Comparison of ENCODE assay signal across 9 cellular contexts in the genomic region with DNA sequence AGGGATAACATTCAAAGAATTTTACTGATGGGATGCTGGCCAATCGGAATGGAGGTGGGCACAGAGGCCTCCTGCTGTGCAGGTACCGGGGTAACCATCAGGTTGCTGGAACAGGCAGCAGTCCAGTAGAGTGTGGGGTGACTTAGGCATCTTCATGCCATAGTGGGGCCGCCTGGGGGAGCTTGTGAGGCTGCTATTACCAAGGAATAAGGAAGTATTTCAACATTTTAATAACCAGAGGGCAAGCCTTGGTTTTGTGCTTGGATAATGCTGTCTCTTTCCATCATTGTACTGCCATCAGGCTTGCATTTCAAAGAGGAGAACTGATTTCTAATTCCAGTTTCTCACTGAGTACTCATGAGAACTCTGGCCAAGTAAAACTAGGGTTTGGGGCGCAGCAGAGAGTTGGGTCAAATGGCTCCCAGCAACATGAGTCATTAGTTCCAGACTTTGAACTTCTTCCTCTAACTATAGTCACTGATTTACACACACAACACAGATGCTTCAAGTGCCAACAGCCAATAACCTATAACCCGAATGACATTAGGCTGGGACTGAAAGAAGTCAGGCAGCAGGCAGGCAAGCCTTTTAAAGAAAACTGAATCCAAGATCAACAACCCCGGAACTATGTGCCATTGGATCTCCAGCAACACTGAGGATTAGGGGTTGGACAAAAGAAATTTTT. TPM values are rescaled to one million over a fixed set of nuclear protein-coding genes. Genes with fewer than 3 reads are reported as not detected.
DNase-seq lines count a peak whose midpoint lies in the region; TF ChIP-seq lines count a peak whose summit lies in the region.
"Had no signal": no experiment of that assay in that cellular context is flagged by ENCODE, and none has a peak within 500 bp of the region (broad histone marks: within the 10 kb centered on the region; RNA-seq: fewer than 3 reads in every experiment).

No MANE protein-coding gene starts in this region.

- H3K79me2 ChIP-seq in neural progenitor cell (ENCODE audit: low read depth): no peaks in the 10 kb centered on the region

- H3K4me1 Mint-ChIP-seq in endodermal cell: no peaks in the 10 kb centered on the region
- peaks cover 7% of the 10 kb centered on the region for H3K4me1 Mint-ChIP-seq in neural progenitor cell

- no peaks in the 10 kb centered on the region for H3K9me3 Mint-ChIP-seq in endodermal cell
- peaks cover 4% of the 10 kb centered on the region for H3K9me3 Mint-ChIP-seq in neural progenitor cell

- DNase-seq in DMS153 (lab: John Stamatoyannopoulos, UW) (peak; percentile 26), DMS153 treated with DMSO at 0.1 percent for 48 hours (lab: John Stamatoyannopoulos, UW; ENCODE audit: unreplicated experiment) (no peak), NOMO-1 (lab: John Stamatoyannopoulos, UW; ENCODE audit: unreplicated experiment in 2 of 2) (peak; percentile 49 to 55), endodermal cell (peak; percentile 76), neural progenitor cell (ENCODE audit: low spot score) (peak; percentile 30), NCI-H2227 treated with DMSO at 0.1 percent for 48 hours (lab: John Stamatoyannopoulos, UW) (no peak), inferior parietal cortex (ENCODE audit: extremely low spot score) (no peak), cerebellar nuclear complex (lab: John Stamatoyannopoulos, UW) (no peak)

- H3K4me1 ChIP-seq in endodermal cell (ENCODE audit: control insufficient read depth, insufficient read depth, low read length): no peaks in the 10 kb centered on the region
- H3K4me1 ChIP-seq in neural progenitor cell: no peaks in the 10 kb centered on the region

- H3K9ac ChIP-seq in endodermal cell (ENCODE audit: extremely low read depth, low read length, poor library complexity, severe bottlenecking): no peak overlapping the region
- H3K9ac ChIP-seq in neural progenitor cell: no peak overlapping the region

- H3K36me3 Mint-ChIP-seq in endodermal cell (ENCODE audit: low read depth) (no peaks in the 10 kb centered on the region), neural progenitor cell (no peaks in the 10 kb centered on the region)

- H3K9me3 ChIP-seq in endodermal cell (ENCODE audit: control insufficient read depth, low read length) (no peaks in the 10 kb centered on the region), neural progenitor cell (ENCODE audit: low read depth) (no peaks in the 10 kb centered on the region)

- H2AFZ ChIP-seq in neural progenitor cell (replicated peaks): no peak overlapping the region

- H3K4me3 ChIP-seq in endodermal cell (ENCODE audit: low read length): no peak overlapping the region
- H3K4me3 ChIP-seq in neural progenitor cell: no peak overlapping the region

- H3K27me3 Mint-ChIP-seq in endodermal cell (ENCODE audit: insufficient read depth) (peaks cover 4% of the 10 kb centered on the region), neural progenitor cell (ENCODE audit: insufficient read depth, low read depth) (peaks cover 6% of the 10 kb centered on the region)

- H3K27ac ChIP-seq in endodermal cell (ENCODE audit: low read depth, low read length) (no peak overlapping the region), neural progenitor cell (no peak overlapping the region)
- H3K27ac ChIP-seq: 22Rv1 had no signal

- WGBS in endodermal cell (ENCODE audit: insufficient coverage in 1 of 2, insufficient read length in 1 of 2), 2 experiments: 77 to 100% methylated on average over 3 to 6 of the region's 6 CpGs

- no peak overlapping the region for H3K4me3 Mint-ChIP-seq in endodermal cell
- no peak overlapping the region for H3K4me3 Mint-ChIP-seq in neural progenitor cell

- no peaks in the 10 kb centered on the region for H3K36me3 ChIP-seq in endodermal cell (ENCODE audit: control insufficient read depth, insufficient read depth, low read length)
- H3K36me3 ChIP-seq in neural progenitor cell: no peaks in the 10 kb centered on the region

- H3F3A ChIP-seq in neural progenitor cell (ENCODE audit: low read depth): no peaks in the 10 kb centered on the region

- H3K27ac Mint-ChIP-seq in endodermal cell (no peak overlapping the region), neural progenitor cell (no peak overlapping the region)

- no peaks in the 10 kb centered on the region for H4K20me1 ChIP-seq in neural progenitor cell (ENCODE audit: low read depth)

- TF ChIP-seq CTCF in endodermal cell (conservative IDR thresholded peaks at IDR 0.05): peak; percentile 64
- TF ChIP-seq CTCF in neural progenitor cell (IDR thresholded peaks at IDR 0.05): peak; percentile 34

- H3K27me3 ChIP-seq in endodermal cell (ENCODE audit: control insufficient read depth, insufficient read depth, low read length, poor library complexity, severe bottlenecking) (no peaks in the 10 kb centered on the region), neural progenitor cell (no peaks in the 10 kb centered on the region)

- H3K4me2 ChIP-seq in neural progenitor cell: no peak overlapping the region

RNA-seq across cellular contexts. Expression of gene FHL2, which starts 56.1 kb away (rescaled TPM):
- total RNA-seq in endodermal cell (10 to 100 TPM; 11.1 to 11.4 TPM), neural progenitor cell (ENCODE audit: low replicate concordance) (17.8 and 20.7 TPM in 2 replicates)
- polyA plus RNA-seq in endodermal cell (2013, experiment 1 of 2): 11.0 TPM
- polyA plus RNA-seq in endodermal cell (2013, experiment 2 of 2): 10.8 TPM

Comparison
In these comparisons a context has a peak if more than half of its experiments do, and no peak if none do; other contexts are left out.
1. DNase-seq: peak in DMS153 (single experiment), NOMO-1 (2 of 2), endodermal cell (single experiment) and neural progenitor cell (single experiment); none in DMS153 treated with DMSO at 0.1 percent for 48 hours (single experiment), NCI-H2227 treated with DMSO at 0.1 percent for 48 hours (single experiment), inferior parietal cortex (single experiment) and cerebellar nuclear complex (0 of 2).